ENCODE assay signal across 13 cellular contexts in genomic region chr12:3300833-3301401, GRCh38.
DNase-seq lines count a peak whose midpoint lies in the region; ATAC-seq and TF ChIP-seq lines count a peak whose summit lies in the region.
"Had no signal": no experiment of that assay in that cellular context is flagged by ENCODE, and none has a peak within 500 bp of the region (broad histone marks: within the 10 kb centered on the region; RNA-seq: fewer than 3 reads in every experiment).

No MANE protein-coding gene starts in this region.

- H3K4me3 ChIP-seq in SK-N-SH (ENCODE audit: low read depth in 2 of 2, low read length in 1 of 2) (peak overlapping the region in 1 of 2 experiments; percentile 56; a peak in 1 of 4 replicates), hepatocyte (no peak overlapping the region)

- H2AFZ ChIP-seq in SK-N-SH (ENCODE audit: low read depth), result no peak overlapping the region
- H2AFZ ChIP-seq in hepatocyte, result no peak overlapping the region

- H3K36me3 Mint-ChIP-seq in T-cell (no peaks in the 10 kb centered on the region), type B pancreatic cell (no peaks in the 10 kb centered on the region)
- H3K36me3 Mint-ChIP-seq in activated CD8-positive, alpha-beta memory T cell treated with anti-CD3 and anti-CD28 coated beads, Interleukin-2, amount 10 ng/mL, durations not matched to agents 7 days and 5 days, result no peaks in the 10 kb centered on the region
- H3K36me3 Mint-ChIP-seq: activated naive CD8-positive, alpha-beta T cell treated with anti-CD3 and anti-CD28 coated beads for 36 hours had no signal

- H3K9me3 Mint-ChIP-seq in T-cell (no peaks in the 10 kb centered on the region), type B pancreatic cell (no peaks in the 10 kb centered on the region)
- no peaks in the 10 kb centered on the region for H3K9me3 Mint-ChIP-seq in activated CD8-positive, alpha-beta memory T cell treated with anti-CD3 and anti-CD28 coated beads, Interleukin-2, amount 10 ng/mL, durations not matched to agents 7 days and 5 days (ENCODE audit: low read depth)
- H3K9me3 Mint-ChIP-seq: activated naive CD8-positive, alpha-beta T cell treated with anti-CD3 and anti-CD28 coated beads for 36 hours; nephron had no signal

- H3K4me2 ChIP-seq in SK-N-SH (peak overlapping the region; percentile 74), hepatocyte (peak overlapping the region; percentile 66)

- H3K27me3 ChIP-seq in SK-N-SH (ENCODE audit: insufficient read depth) (no peaks in the 10 kb centered on the region), hepatocyte (peaks cover 4% of the 10 kb centered on the region)

- no peak; the same call in 2 of the 3 replicates for ATAC-seq in SK-N-SH treated with all-trans-retinoic acid at 6 μM for 48 hours
- ATAC-seq in T-cell (replicated peaks in 1 of 4), result no peak
- no peak for ATAC-seq in activated CD8-positive, alpha-beta memory T cell treated with anti-CD3 and anti-CD28 coated beads, Interleukin-2, amount 10 ng/mL, durations not matched to agents 7 days and 5 days

- no peak for TF ChIP-seq RAD21 in SK-N-SH (IDR thresholded peaks at IDR 0.05; ENCODE audit: low read length)

- H3K4me1 Mint-ChIP-seq in T-cell, result peaks cover 12 to 13% (median 12%) of the 10 kb centered on the region in 3 donors
- peaks cover 20% of the 10 kb centered on the region for H3K4me1 Mint-ChIP-seq in type B pancreatic cell (ENCODE audit: unreplicated experiment)
- peaks cover 14% of the 10 kb centered on the region for H3K4me1 Mint-ChIP-seq in activated CD8-positive, alpha-beta memory T cell treated with anti-CD3 and anti-CD28 coated beads, Interleukin-2, amount 10 ng/mL, durations not matched to agents 7 days and 5 days

- TF ChIP-seq CTCF in SK-N-SH (IDR thresholded peaks at IDR 0.05), result no peak
- TF ChIP-seq CTCF in hepatocyte (IDR thresholded peaks at IDR 0.05; ENCODE audit: poor library complexity), result no peak
- TF ChIP-seq CTCF in type B pancreatic cell (conservative IDR thresholded peaks at IDR 0.05), result no peak

- H3K9ac ChIP-seq in SK-N-SH, result no peak overlapping the region

- no peaks in the 10 kb centered on the region for H3K9me3 ChIP-seq in SK-N-SH
- no peaks in the 10 kb centered on the region for H3K9me3 ChIP-seq in hepatocyte (ENCODE audit: low read depth)
- H3K9me3 ChIP-seq: stomach had no signal

- H4K20me1 ChIP-seq in SK-N-SH (ENCODE audit: insufficient read depth), result no peaks in the 10 kb centered on the region
- no peaks in the 10 kb centered on the region for H4K20me1 ChIP-seq in hepatocyte (ENCODE audit: insufficient read depth, poor library complexity, severe bottlenecking)

- H3K9me2 ChIP-seq in SK-N-SH, result no peaks in the 10 kb centered on the region
- H3K9me2 ChIP-seq in hepatocyte (replicated peaks; ENCODE audit: insufficient read depth), result no peaks in the 10 kb centered on the region

- H3K4me1 ChIP-seq in SK-N-SH (ENCODE audit: control insufficient read depth in 1 of 2, insufficient read depth in 2 of 2, low read depth in 1 of 2, low read length in 1 of 2) (peaks cover 4 to 32% of the 10 kb centered on the region in 2 experiments; a peak in 3 of 4 replicates), hepatocyte (ENCODE audit: insufficient read depth) (peaks cover 12% of the 10 kb centered on the region)

- H3K27ac ChIP-seq in SK-N-SH (ENCODE audit: low read depth in 2 of 2, low read length in 1 of 2), result no peak overlapping the region
- no peak overlapping the region for H3K27ac ChIP-seq in hepatocyte

- H3F3A ChIP-seq in SK-N-SH (replicated peaks; ENCODE audit: insufficient read depth), result peaks cover 4% of the 10 kb centered on the region

- POLR2A ChIA-PET in SK-N-SH (lab: Yijun Ruan, JAX), result no interaction called here
- POLR2A ChIA-PET in T-cell (lab: Charles Lee), result interaction anchor here (0.6 to 1.0 kb wide), 2 partner anchors 578 to 1751 kb away, joined by 3 read pairs; no protein-coding TSS in a partner anchor

- peak overlapping the region in 2 of 3 donors; percentile 7 to 72 for H3K4me3 Mint-ChIP-seq in T-cell
- H3K4me3 Mint-ChIP-seq in type B pancreatic cell, result no peak overlapping the region
- H3K4me3 Mint-ChIP-seq in activated CD8-positive, alpha-beta memory T cell treated with anti-CD3 and anti-CD28 coated beads, Interleukin-2, amount 10 ng/mL, durations not matched to agents 7 days and 5 days, result no peak overlapping the region
- H3K4me3 Mint-ChIP-seq: nephron had no signal

- H3K27me3 Mint-ChIP-seq in T-cell (peaks cover 8 to 22% of the 10 kb centered on the region in 2 donors), type B pancreatic cell (peaks cover 51% of the 10 kb centered on the region)
- peaks cover 10% of the 10 kb centered on the region for H3K27me3 Mint-ChIP-seq in activated CD8-positive, alpha-beta memory T cell treated with anti-CD3 and anti-CD28 coated beads, Interleukin-2, amount 10 ng/mL, durations not matched to agents 7 days and 5 days

- no peak overlapping the region for H3K27ac Mint-ChIP-seq in T-cell
- H3K27ac Mint-ChIP-seq in type B pancreatic cell, result peak overlapping the region; percentile 100
- no peak overlapping the region for H3K27ac Mint-ChIP-seq in activated CD8-positive, alpha-beta memory T cell treated with anti-CD3 and anti-CD28 coated beads, Interleukin-2, amount 10 ng/mL, durations not matched to agents 7 days and 5 days

- H3K36me3 ChIP-seq in SK-N-SH (replicated peaks in 1 of 2; ENCODE audit: control insufficient read depth in 1 of 2, insufficient read depth in 2 of 2, low read length in 1 of 2), result no peaks in the 10 kb centered on the region
- H3K36me3 ChIP-seq in hepatocyte (replicated peaks; ENCODE audit: insufficient read depth, low read depth), result no peaks in the 10 kb centered on the region
- H3K36me3 ChIP-seq: stomach had no signal

- H3K79me2 ChIP-seq in SK-N-SH (ENCODE audit: insufficient read depth) (no peaks in the 10 kb centered on the region), hepatocyte (no peaks in the 10 kb centered on the region)

- 94% methylated on average over 2 of the region's 10 CpGs for WGBS in SK-N-SH (ENCODE audit: low lambda C conversion rate)
- 61% methylated on average over 10 of the region's 10 CpGs for WGBS in hepatocyte (ENCODE audit: low lambda C conversion rate, missing lambda C conversion rate)

- CTCF ChIA-PET in SK-N-SH (lab: Yijun Ruan, JAX), result interaction anchor here (0.5 to 14.0 kb wide), 124 partner anchors 8 to 976 kb away, joined by 3 to 231 read pairs (median 8); partner anchors contain the start of genes CRACR2A and PRMT8
- CTCF ChIA-PET in T-cell (lab: Charles Lee), result interaction anchor here (0.5 to 3.9 kb wide), 33 partner anchors 10 to 1441 kb away, joined by 3 to 51 read pairs (median 4); no protein-coding TSS in a partner anchor
- CTCF ChIA-PET in activated CD8-positive, alpha-beta memory T cell treated with anti-CD3 and anti-CD28 coated beads, Interleukin-2, amount 10 ng/mL, durations not matched to agents 7 days and 5 days (lab: Charles Lee), result interaction anchor here (0.6 to 6.0 kb wide), 70 partner anchors 11 to 692 kb away, joined by 3 to 114 read pairs (median 4); partner anchors contain the start of gene CRACR2A

- no peak for TF ChIP-seq EP300 in SK-N-SH (IDR thresholded peaks at IDR 0.05; ENCODE audit: borderline replicate concordance in 1 of 2, low read depth in 1 of 2, low read length in 1 of 2)

- DNase-seq in SK-N-SH (no peak), T-cell (no peak), hepatocyte (ENCODE audit: low spot score) (no peak), type B pancreatic cell (ENCODE audit: extremely low spot score, unreplicated experiment) (no peak), NCI-H2081 (lab: John Stamatoyannopoulos, UW) (no peak), MV-4-11 (lab: John Stamatoyannopoulos, UW) (no peak)
- no peak for DNase-seq in activated CD8-positive, alpha-beta memory T cell treated with anti-CD3 and anti-CD28 coated beads, Interleukin-2, amount 10 ng/mL, durations not matched to agents 7 days and 5 days
- DNase-seq: GOT3; NK-92 treated with Interleukin-12 subunit alpha and Interleukin-12 subunit beta, amount 100 ng/mL, for 24 hours had no signal

TF ChIP-seq in SK-N-SH, 30 proteins besides CTCF, POLR2A, EP300 and RAD21:
- no peak for TF ChIP-seq FOXJ3 (CRISPR knock-in tag; IDR thresholded peaks at IDR 0.05)

TF ChIP-seq in SK-N-SH treated with all-trans-retinoic acid at 6 μM for 48 hours, 23 proteins besides CTCF, POLR2A, EP300 and RAD21 (continues in another document):
- no peak for TF ChIP-seq GLIS3 (CRISPR knock-in tag; IDR thresholded peaks at IDR 0.05)
- no peak for TF ChIP-seq BACH2 (CRISPR knock-in tag; IDR thresholded peaks at IDR 0.05; ENCODE audit: borderline replicate concordance)
- no peak for TF ChIP-seq CSDC2 (CRISPR knock-in tag; IDR thresholded peaks at IDR 0.05)
- TF ChIP-seq ZNF565 (CRISPR knock-in tag; conservative IDR thresholded peaks at IDR 0.05; ENCODE audit: low read depth), result no peak
- no peak for TF ChIP-seq ESRRG (CRISPR knock-in tag; IDR thresholded peaks at IDR 0.05)
- no peak for TF ChIP-seq POU6F1 (CRISPR knock-in tag; IDR thresholded peaks at IDR 0.05; ENCODE audit: borderline replicate concordance, low read depth)
- TF ChIP-seq ZNF70 (CRISPR knock-in tag; IDR thresholded peaks at IDR 0.05), result no peak
- TF ChIP-seq ZFP30 (CRISPR knock-in tag; IDR thresholded peaks at IDR 0.05), result no peak
- TF ChIP-seq CSRNP3 (CRISPR knock-in tag; IDR thresholded peaks at IDR 0.05), result no peak
- no peak for TF ChIP-seq PPARA (CRISPR knock-in tag; IDR thresholded peaks at IDR 0.05; ENCODE audit: borderline replicate concordance)

Comparison
In these comparisons a context has a peak if more than half of its experiments do, and no peak if none do; other contexts are left out.
1. H3K4me3 Mint-ChIP-seq: peak in T-cell (2 of 3); none in type B pancreatic cell (single experiment) and activated CD8-positive, alpha-beta memory T cell treated with anti-CD3 and anti-CD28 coated beads, Interleukin-2, amount 10 ng/mL, durations not matched to agents 7 days and 5 days (single experiment).